In genomic region chr11:36398261-36398953, GRCh38 we compare ENCODE assay signal across 11 cellular contexts.
DNase-seq lines count a peak whose midpoint lies in the region; ATAC-seq and TF ChIP-seq lines count a peak whose summit lies in the region.
"Had no signal": no experiment of that assay in that cellular context is flagged by ENCODE, and none has a peak within 500 bp of the region (broad histone marks: within the 10 kb centered on the region; RNA-seq: fewer than 3 reads in every experiment).

No MANE protein-coding gene starts in this region.

- no peak overlapping the region for H3K4me3 ChIP-seq in lower lobe of right lung
- no peak overlapping the region for H3K4me3 ChIP-seq in SJCRH30
- H3K4me3 ChIP-seq: sigmoid colon, stomach had no signal

- H3K36me3 ChIP-seq in lower lobe of right lung (peaks cover 47% of the 10 kb centered on the region), SJCRH30 (peaks cover 19% of the 10 kb centered on the region)

- TF ChIP-seq CTCF in lower lobe of right lung (IDR thresholded peaks at IDR 0.05), result no peak

- intact Hi-C loops in lower lobe of right lung (cut with DNase I), result no loop called here

- H3K9me3 ChIP-seq in lower lobe of right lung (no peaks in the 10 kb centered on the region), SJCRH30 (replicated peaks) (no peaks in the 10 kb centered on the region)
- H3K9me3 ChIP-seq: sigmoid colon, stomach had no signal

- peak; percentile 15 for DNase-seq in RKO (ENCODE audit: low spot score)
- peak; percentile 28 to 37 for DNase-seq in cerebellar nuclear complex (lab: John Stamatoyannopoulos, UW)
- peak; percentile 53 for DNase-seq in lower lobe of right lung
- peak in 41 of 49 donors; percentile 14 to 77 (median 51) for DNase-seq in substantia nigra (lab: John Stamatoyannopoulos, UW)
- DNase-seq in NCI-H1092 (lab: John Stamatoyannopoulos, UW), result no peak
- DNase-seq in SJCRH30, result no peak
- DNase-seq: activated CD4-positive, alpha-beta T cell treated with anti-CD3 and anti-CD28 coated beads, Interleukin-2, amount 50 U/mL, for 1 hour; activated effector memory CD4-positive, alpha-beta T cell treated with anti-CD3 and anti-CD28 coated beads, Interleukin-2, amount 50 U/mL, for 16 hours; sigmoid colon; stomach had no signal

- ATAC-seq in lower lobe of right lung, result peak; percentile 33 to 45
- ATAC-seq in HG03108 (IDR thresholded peaks at IDR 0.05; ENCODE audit: unreplicated experiment), result no peak

- peaks cover 31% of the 10 kb centered on the region for H3K4me1 ChIP-seq in lower lobe of right lung
- H3K4me1 ChIP-seq in SJCRH30, result no peaks in the 10 kb centered on the region; the same call in 1 of the 2 replicates
- H3K4me1 ChIP-seq: sigmoid colon, stomach had no signal

- H3K27me3 ChIP-seq in lower lobe of right lung (ENCODE audit: low read depth) (no peaks in the 10 kb centered on the region), SJCRH30 (no peaks in the 10 kb centered on the region)
- H3K27me3 ChIP-seq: sigmoid colon, stomach had no signal

- peak overlapping the region; percentile 18 for H3K27ac ChIP-seq in lower lobe of right lung
- H3K27ac ChIP-seq in substantia nigra (ENCODE audit: low read depth, low read length, poor library complexity, severe bottlenecking), result peak overlapping the region; percentile 89
- H3K27ac ChIP-seq in SJCRH30, result no peak overlapping the region
- H3K27ac ChIP-seq: sigmoid colon, stomach had no signal

Comparison
In these comparisons a context has a peak if more than half of its experiments do, and no peak if none do; other contexts are left out.
1. DNase-seq: peak in RKO (single experiment), cerebellar nuclear complex (2 of 2), lower lobe of right lung (single experiment) and substantia nigra (41 of 49); none in NCI-H1092 (single experiment) and SJCRH30 (0 of 2).